9 cellular contexts compared by ENCODE assay signal in genomic region chr2:160207804-160208661, GRCh38. TPM values are rescaled to one million over a fixed set of nuclear protein-coding genes. Genes with fewer than 3 reads are reported as not detected.
DNase-seq lines count a peak whose midpoint lies in the region; ATAC-seq, FAIRE-seq and TF ChIP-seq lines count a peak whose summit lies in the region.
"Had no signal": no experiment of that assay in that cellular context is flagged by ENCODE, and none has a peak within 500 bp of the region (broad histone marks: within the 10 kb centered on the region; RNA-seq: fewer than 3 reads in every experiment).

No MANE protein-coding gene starts in this region.

- peaks cover 12% of the 10 kb centered on the region for H3K4me1 Mint-ChIP-seq in central memory CD8-positive, alpha-beta T cell
- no peaks in the 10 kb centered on the region for H3K4me1 Mint-ChIP-seq in endothelial cell (ENCODE audit: unreplicated experiment)

- TF ChIP-seq CTCF in KMS-11 (conservative IDR thresholded peaks at IDR 0.05; ENCODE audit: low read depth, low read length) (no peak), liver (IDR thresholded peaks at IDR 0.05; ENCODE audit: low read depth, low read length, missing input control) (no peak), suprapubic skin (IDR thresholded peaks at IDR 0.05) (no peak), endothelial cell (IDR thresholded peaks at IDR 0.05; ENCODE audit: unreplicated experiment) (no peak)

- H3K4me2 ChIP-seq in KMS-11, result peak overlapping the region; percentile 38

- no peak overlapping the region for H3K27ac Mint-ChIP-seq in central memory CD8-positive, alpha-beta T cell (ENCODE audit: low read depth)
- H3K27ac Mint-ChIP-seq in endothelial cell (ENCODE audit: unreplicated experiment), result no peak overlapping the region

- H3K4me1 ChIP-seq in KMS-11 (ENCODE audit: low read depth, poor library complexity, severe bottlenecking), result peaks cover 69% of the 10 kb centered on the region
- peaks cover 0 to 3% (median 0%) of the 10 kb centered on the region in 4 donors for H3K4me1 ChIP-seq in liver (ENCODE audit: control insufficient read depth in 4 of 4, insufficient read depth in 4 of 4, low read length in 3 of 4)
- H3K4me1 ChIP-seq in suprapubic skin, result peaks cover 34% of the 10 kb centered on the region

- no peak for TF ChIP-seq POLR2A in suprapubic skin (IDR thresholded peaks at IDR 0.05)

- no peak for TF ChIP-seq EP300 in suprapubic skin (IDR thresholded peaks at IDR 0.05)

- no peak for TF ChIP-seq RAD21 in liver (IDR thresholded peaks at IDR 0.05)

- H4K20me1 ChIP-seq in KMS-11 (ENCODE audit: insufficient read depth), result no peaks in the 10 kb centered on the region

- H3K27ac ChIP-seq in KMS-11, result peak overlapping the region; percentile 14; the same call in 1 of the 2 replicates
- H3K27ac ChIP-seq in liver (ENCODE audit: low read depth in 1 of 2, low read length in 2 of 2), result peak overlapping the region in 1 of 2 donors; percentile 16
- peak overlapping the region; percentile 51 for H3K27ac ChIP-seq in suprapubic skin
- H3K27ac ChIP-seq: neutrophil had no signal

- H3K9ac ChIP-seq in KMS-11 (no peak overlapping the region), liver (ENCODE audit: low read depth in 1 of 2, low read length in 2 of 2) (no peak overlapping the region)

- peak overlapping the region; percentile 38 for H2AFZ ChIP-seq in KMS-11 (ENCODE audit: low read depth)

- H3K36me3 Mint-ChIP-seq in central memory CD8-positive, alpha-beta T cell (ENCODE audit: insufficient read depth), result peaks cover 2% of the 10 kb centered on the region
- H3K36me3 Mint-ChIP-seq in endothelial cell (ENCODE audit: low read depth, unreplicated experiment), result no peaks in the 10 kb centered on the region

- H3K9me3 Mint-ChIP-seq in central memory CD8-positive, alpha-beta T cell, result no peaks in the 10 kb centered on the region
- no peaks in the 10 kb centered on the region for H3K9me3 Mint-ChIP-seq in endothelial cell (ENCODE audit: unreplicated experiment)

- ATAC-seq in central memory CD8-positive, alpha-beta T cell (replicated peaks; ENCODE audit: extremely low read depth, poor library complexity, severe bottlenecking), result peak; percentile 24

- H3K9me3 ChIP-seq in liver (ENCODE audit: control insufficient read depth in 4 of 4, low read length in 3 of 4), result no peaks in the 10 kb centered on the region
- no peaks in the 10 kb centered on the region for H3K9me3 ChIP-seq in suprapubic skin
- H3K9me3 ChIP-seq: neutrophil had no signal

- H3K4me3 Mint-ChIP-seq in central memory CD8-positive, alpha-beta T cell, result no peak overlapping the region
- H3K4me3 Mint-ChIP-seq in endothelial cell (ENCODE audit: unreplicated experiment), result no peak overlapping the region

- WGBS in liver, result 53% methylated on average over 12 of the region's 12 CpGs
- 45% methylated on average over 12 of the region's 12 CpGs for WGBS in suprapubic skin

- H3K4me3 ChIP-seq in KMS-11 (IDR thresholded peaks at IDR 0.05; ENCODE audit: insufficient read depth, low read depth, low read length), result peak overlapping the region; percentile 56
- H3K4me3 ChIP-seq in liver (ENCODE audit: low read depth in 1 of 3, low read length in 3 of 3), result no peak overlapping the region
- H3K4me3 ChIP-seq in suprapubic skin, result no peak overlapping the region

- peak; percentile 15 for FAIRE-seq in GM18507 (lab: Jason Lieb, UNC)

- DNase-seq in GM18507 (ENCODE audit: extremely low spot score, insufficient read length, low read depth) (no peak), suprapubic skin (ENCODE audit: low spot score in 2 of 2) (peak in 1 of 2 donors; percentile 76), NCI-H1048 (lab: John Stamatoyannopoulos, UW) (no peak), endothelial cell (ENCODE audit: low spot score) (no peak)
- DNase-seq in central memory CD8-positive, alpha-beta T cell (ENCODE audit: low spot score in 2 of 2), result no peak
- DNase-seq in effector CD4-positive, alpha-beta T cell, result no peak

- H3K36me3 ChIP-seq in KMS-11 (ENCODE audit: insufficient read depth), result no peaks in the 10 kb centered on the region
- no peaks in the 10 kb centered on the region for H3K36me3 ChIP-seq in liver (ENCODE audit: control insufficient read depth in 4 of 4, insufficient read depth in 3 of 4, low read depth in 1 of 4, low read length in 3 of 4)
- H3K36me3 ChIP-seq in suprapubic skin, result no peaks in the 10 kb centered on the region
- H3K36me3 ChIP-seq: neutrophil had no signal

- H3K27me3 Mint-ChIP-seq in central memory CD8-positive, alpha-beta T cell, result no peaks in the 10 kb centered on the region
- no peaks in the 10 kb centered on the region for H3K27me3 Mint-ChIP-seq in endothelial cell (ENCODE audit: unreplicated experiment)

- no peaks in the 10 kb centered on the region for H3K79me2 ChIP-seq in KMS-11 (ENCODE audit: insufficient read depth, low read depth)

- H3K27me3 ChIP-seq in KMS-11 (ENCODE audit: insufficient read depth, low read depth) (no peaks in the 10 kb centered on the region), liver (ENCODE audit: control insufficient read depth in 4 of 4, insufficient read depth in 4 of 4, low read length in 3 of 4) (no peaks in the 10 kb centered on the region), suprapubic skin (no peaks in the 10 kb centered on the region)
- H3K27me3 ChIP-seq: neutrophil had no signal

TF ChIP-seq in liver, 16 proteins besides CTCF, POLR2A, EP300 and RAD21:
- TF ChIP-seq RXRA (IDR thresholded peaks at IDR 0.05) (no peak), YY1 (IDR thresholded peaks at IDR 0.05) (no peak), TAF1 (conservative IDR thresholded peaks at IDR 0.05) (no peak), NR2F2 (IDR thresholded peaks at IDR 0.05) (no peak), JUND (IDR thresholded peaks at IDR 0.05) (peak in 1 of 2 donors; percentile 56), GABPA (IDR thresholded peaks at IDR 0.05 in 1 of 2, conservative IDR thresholded peaks at IDR 0.05 in 1 of 2) (no peak), EGR1 (IDR thresholded peaks at IDR 0.05; ENCODE audit: low read depth in 2 of 2) (no peak), HNF4G (IDR thresholded peaks at IDR 0.05) (no peak), HNF4A (conservative IDR thresholded peaks at IDR 0.05) (peak; percentile 36 to 65), FOXA2 (IDR thresholded peaks at IDR 0.05) (no peak), REST (IDR thresholded peaks at IDR 0.05) (no peak), SP1 (IDR thresholded peaks at IDR 0.05) (peak; percentile 44), FOXA1 (IDR thresholded peaks at IDR 0.05) (no peak), MAX (IDR thresholded peaks at IDR 0.05) (no peak)
- TF ChIP-seq, protein P1, sequence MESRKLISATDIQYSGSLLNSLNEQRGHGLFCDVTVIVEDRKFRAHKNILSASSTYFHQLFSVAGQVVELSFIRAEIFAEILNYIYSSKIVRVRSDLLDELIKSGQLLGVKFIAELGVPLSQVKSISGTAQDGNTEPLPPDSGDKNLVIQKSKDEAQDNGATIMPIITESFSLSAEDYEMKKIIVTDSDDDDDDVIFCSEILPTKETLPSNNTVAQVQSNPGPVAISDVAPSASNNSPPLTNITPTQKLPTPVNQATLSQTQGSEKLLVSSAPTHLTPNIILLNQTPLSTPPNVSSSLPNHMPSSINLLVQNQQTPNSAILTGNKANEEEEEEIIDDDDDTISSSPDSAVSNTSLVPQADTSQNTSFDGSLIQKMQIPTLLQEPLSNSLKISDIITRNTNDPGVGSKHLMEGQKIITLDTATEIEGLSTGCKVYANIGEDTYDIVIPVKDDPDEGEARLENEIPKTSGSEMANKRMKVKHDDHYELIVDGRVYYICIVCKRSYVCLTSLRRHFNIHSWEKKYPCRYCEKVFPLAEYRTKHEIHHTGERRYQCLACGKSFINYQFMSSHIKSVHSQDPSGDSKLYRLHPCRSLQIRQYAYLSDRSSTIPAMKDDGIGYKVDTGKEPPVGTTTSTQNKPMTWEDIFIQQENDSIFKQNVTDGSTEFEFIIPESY (IDR thresholded peaks at IDR 0.05), result no peak
- TF ChIP-seq, protein P2, sequence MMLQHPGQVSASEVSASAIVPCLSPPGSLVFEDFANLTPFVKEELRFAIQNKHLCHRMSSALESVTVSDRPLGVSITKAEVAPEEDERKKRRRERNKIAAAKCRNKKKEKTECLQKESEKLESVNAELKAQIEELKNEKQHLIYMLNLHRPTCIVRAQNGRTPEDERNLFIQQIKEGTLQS (IDR thresholded peaks at IDR 0.05), result no peak

RNA-seq across cellular contexts. Expression of gene ITGB6, which starts 8.0 kb away (rescaled TPM):
- under 1 TPM in 1 of 2 donors, not detected in 1; 0.08 TPM for total RNA-seq in liver
- polyA plus RNA-seq in liver, result under 1 TPM; 0.03 to 0.10 TPM
- total RNA-seq in suprapubic skin, result 10 to 100 TPM in 2 of 4 donors, 1 to 10 TPM in 2; 4.4 to 13.8 (median 10.0) TPM
- not detected for total RNA-seq in endothelial cell (ENCODE audit: unreplicated experiment)
